In the genomic region with DNA sequence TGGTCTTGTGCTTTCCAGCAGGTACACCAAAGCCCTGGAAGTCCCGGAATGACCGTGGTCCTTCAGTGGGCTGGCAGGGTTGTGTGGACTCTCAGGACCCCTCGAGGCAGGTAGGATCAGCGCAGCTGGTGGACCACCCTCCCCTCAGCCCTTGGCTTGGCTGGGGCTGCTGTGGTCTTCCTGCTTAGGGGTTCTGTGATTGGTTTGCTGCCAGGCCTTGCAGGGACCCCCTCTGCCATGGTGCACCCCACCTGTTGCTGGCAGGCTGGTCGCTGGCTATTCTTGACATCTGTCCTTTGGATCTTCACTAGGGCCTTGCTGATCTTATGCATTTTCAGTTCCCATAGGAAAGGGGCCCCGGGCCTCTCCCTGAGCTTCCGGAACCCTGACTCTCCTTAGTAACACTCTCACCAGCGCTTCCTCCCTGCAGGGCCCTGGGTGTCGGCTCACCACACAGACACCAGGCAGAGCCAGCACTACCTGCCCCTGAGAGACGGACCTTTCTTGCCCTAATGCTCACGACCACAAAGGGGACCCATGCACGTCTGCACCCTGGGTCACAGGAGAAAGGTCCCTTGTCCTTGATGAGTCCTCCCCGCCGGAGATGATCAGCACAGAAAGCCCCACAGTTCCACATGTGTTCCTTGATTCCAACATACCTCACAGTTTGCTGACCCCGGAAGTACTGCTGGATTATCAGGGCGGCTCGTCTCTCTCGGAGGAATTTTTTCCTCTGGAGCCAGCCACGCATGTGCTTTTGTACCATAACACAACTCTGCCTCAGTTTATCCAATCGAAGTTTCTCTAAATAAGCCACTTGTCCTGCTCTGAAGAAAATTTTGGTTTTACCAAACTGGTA, we compare ENCODE assay signal across 22 cellular contexts. TPM values are rescaled to one million over a fixed set of nuclear protein-coding genes. Genes with fewer than 3 reads are reported as not detected.
A peak's percentile ranks its signal among the peaks of the same experiment; 100 is the strongest.
DNase-seq lines count a peak whose midpoint lies in the region; ATAC-seq and TF ChIP-seq lines count a peak whose summit lies in the region.
"Had no signal": no experiment of that assay in that cellular context is flagged by ENCODE, and none has a peak within 500 bp of the region (broad histone marks: within the 10 kb centered on the region; RNA-seq: fewer than 3 reads in every experiment).

No MANE protein-coding gene starts in this region.

- no peaks in the 10 kb centered on the region for H3F3A ChIP-seq in OCI-LY1 (ENCODE audit: insufficient read depth, low read length)

- H3K9ac ChIP-seq in BLaER1 treated with 17β-estradiol and CSF1 and Interleukin-3, amounts not matched to agents 10 nM and 100 nM = 0 out of 22 replicates have a peak overlapping the region, but pooled peaks of 1 of the 11 experiments have one; percentile 20
- peak overlapping the region; percentile 38; the same call in 1 of the 2 replicates for H3K9ac ChIP-seq in OCI-LY1 (ENCODE audit: low read length)

- ATAC-seq in HG02885 (IDR thresholded peaks at IDR 0.05; ENCODE audit: poor library complexity, unreplicated experiment) = peak; percentile 40
- no peak for ATAC-seq in stimulated activated naive CD8-positive, alpha-beta T cell treated with anti-CD3 and anti-CD28 coated beads, Interleukin-15, Interleukin-2, amounts not matched to agents 100 U/mL and 50 U/mL, for 24 hours
- ATAC-seq in HG03521 (IDR thresholded peaks at IDR 0.05; ENCODE audit: unreplicated experiment) = no peak
- no peak for ATAC-seq in HG03097 (IDR thresholded peaks at IDR 0.05; ENCODE audit: low FRiP score, unreplicated experiment)
- ATAC-seq: HCT116, SK-N-SH treated with all-trans-retinoic acid at 6 μM for 48 hours, T-cell had no signal

- H3K27me3 ChIP-seq in BLaER1 treated with 17β-estradiol and CSF1 and Interleukin-3, amounts not matched to agents 10 nM and 100 nM = no peaks in the 10 kb centered on the region
- H3K27me3 ChIP-seq in OCI-LY1 (ENCODE audit: insufficient read depth, low read length) = no peaks in the 10 kb centered on the region

- no peaks in the 10 kb centered on the region for H4K20me1 ChIP-seq in BLaER1 treated with 17β-estradiol and CSF1 and Interleukin-3, amounts not matched to agents 10 nM and 100 nM
- H4K20me1 ChIP-seq in OCI-LY1 (ENCODE audit: insufficient read depth, low read length) = no peaks in the 10 kb centered on the region

- H3K4me2 ChIP-seq in BLaER1 treated with 17β-estradiol and CSF1 and Interleukin-3, amounts not matched to agents 10 nM and 100 nM = peak overlapping the region; percentile 24 to 78 (median 56)
- H3K4me2 ChIP-seq in OCI-LY1 (ENCODE audit: low read length) = peak overlapping the region; percentile 42; the same call in 1 of the 2 replicates
- H3K4me2 ChIP-seq: PC-9 had no signal

- H3K9me2 ChIP-seq in OCI-LY1 (ENCODE audit: low read depth, low read length) = no peaks in the 10 kb centered on the region

- no peak for TF ChIP-seq CTCF in OCI-LY1 (IDR thresholded peaks at IDR 0.05; ENCODE audit: low read length)

- DNase-seq in mesenteric fat pad (ENCODE audit: low spot score) (peak; percentile 73), NK-92 (lab: John Stamatoyannopoulos, UW; ENCODE audit: unreplicated experiment) (no peak)
- no peak for DNase-seq in stimulated activated naive CD8-positive, alpha-beta T cell treated with anti-CD3 and anti-CD28 coated beads, Interleukin-15, Interleukin-2, amounts not matched to agents 100 U/mL and 50 U/mL, for 24 hours
- DNase-seq: DMS153, GF-D8, GOT3, NCI-H1105, NCI-H2081 treated with DMSO at 0.1 percent for 48 hours, NCI-H446 treated with DMSO at 0.1 percent for 48 hours, NCI-H69, PC-9, SIG-M5, T-cell had no signal

- no peaks in the 10 kb centered on the region for H3K79me2 ChIP-seq in OCI-LY1 (ENCODE audit: insufficient read depth, low read length)

- H3K4me1 ChIP-seq in BLaER1 treated with 17β-estradiol and CSF1 and Interleukin-3, amounts not matched to agents 10 nM and 100 nM = peaks cover 12 to 43% (median 24%) of the 10 kb centered on the region in 10 experiments
- H3K4me1 ChIP-seq in OCI-LY1 (ENCODE audit: insufficient read depth, low read length, severe bottlenecking) = peaks cover 27% of the 10 kb centered on the region

- H3K4me3 ChIP-seq in BLaER1 treated with 17β-estradiol and CSF1 and Interleukin-3, amounts not matched to agents 10 nM and 100 nM = no peak overlapping the region
- H3K4me3 ChIP-seq in OCI-LY1 (ENCODE audit: low read depth, low read length, poor library complexity, severe bottlenecking) = no peak overlapping the region
- H3K4me3 ChIP-seq: PC-9 had no signal

- H2AFZ ChIP-seq in OCI-LY1 (ENCODE audit: low read length) = peak overlapping the region; percentile 98
- H2AFZ ChIP-seq: PC-9 had no signal

- H3K27ac ChIP-seq in BLaER1 treated with 17β-estradiol and CSF1 and Interleukin-3, amounts not matched to agents 10 nM and 100 nM = peak overlapping the region in 3 of 11 experiments; percentile 17 to 36 (median 18); a peak in 4 of 22 replicates
- no peak overlapping the region for H3K27ac ChIP-seq in OCI-LY1 (ENCODE audit: low read depth, low read length, poor library complexity, severe bottlenecking)
- H3K27ac ChIP-seq: C4-2B, PC-9, RWPE1 had no signal

- H3K36me3 ChIP-seq in BLaER1 treated with 17β-estradiol and CSF1 and Interleukin-3, amounts not matched to agents 10 nM and 100 nM = peaks cover 0 to 86% (median 53%) of the 10 kb centered on the region in 11 experiments; a peak in 12 of 22 replicates
- H3K36me3 ChIP-seq in OCI-LY1 (ENCODE audit: insufficient read depth, low read length) = no peaks in the 10 kb centered on the region

- H3K9me3 ChIP-seq in BLaER1 treated with 17β-estradiol and CSF1 and Interleukin-3, amounts not matched to agents 10 nM and 100 nM (replicated peaks in 1 of 11) = no peaks in the 10 kb centered on the region
- no peaks in the 10 kb centered on the region for H3K9me3 ChIP-seq in OCI-LY1 (ENCODE audit: low read length)

RNA-seq across cellular contexts. Expression of a gene that starts 51.7 kb away (rescaled TPM):
- total RNA-seq in mesenteric fat pad = 18.5 TPM

RNA-seq across cellular contexts. Expression of a gene that starts 52.7 kb away (rescaled TPM):
- 8.9 TPM for total RNA-seq in mesenteric fat pad
